8 cellular contexts compared by ENCODE assay signal in the genomic region with DNA sequence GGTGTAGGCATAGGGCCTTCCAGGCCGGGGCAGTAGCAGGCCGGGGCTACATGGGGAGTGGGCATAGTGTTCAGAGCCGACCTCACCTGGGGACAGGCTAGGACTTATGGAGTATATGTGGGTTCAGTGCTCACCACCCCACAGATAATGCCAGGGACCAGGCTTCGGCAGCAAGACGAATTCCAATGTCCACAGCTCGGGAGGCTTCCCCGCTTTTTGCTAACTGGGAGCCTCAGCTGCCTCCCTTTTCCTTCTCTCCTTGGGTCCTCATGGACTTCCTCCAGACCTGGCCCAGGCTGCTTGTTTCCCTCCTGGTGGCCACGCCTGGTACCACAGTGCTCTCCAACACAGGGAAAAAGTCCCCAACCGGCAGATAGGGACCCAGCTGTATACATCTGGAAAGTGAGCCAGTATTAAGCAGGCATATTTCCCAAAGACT. TPM values are rescaled to one million over a fixed set of nuclear protein-coding genes. Genes with fewer than 3 reads are reported as not detected.
DNase-seq lines count a peak whose midpoint lies in the region; ATAC-seq and TF ChIP-seq lines count a peak whose summit lies in the region.
"Had no signal": no experiment of that assay in that cellular context is flagged by ENCODE, and none has a peak within 500 bp of the region (broad histone marks: within the 10 kb centered on the region; RNA-seq: fewer than 3 reads in every experiment).

No MANE protein-coding gene starts in this region.

- H3K14ac ChIP-seq in neuronal stem cell (ENCODE audit: low read length): no peak overlapping the region

- H3K9ac ChIP-seq in neuronal stem cell (ENCODE audit: low read depth, low read length, poor library complexity): no peak overlapping the region

- H3K4me3 ChIP-seq in neuronal stem cell (ENCODE audit: low read length in 2 of 2): no peak overlapping the region
- no peak overlapping the region for H3K4me3 ChIP-seq in suprapubic skin
- H3K4me3 ChIP-seq: heart right ventricle had no signal

- no peak overlapping the region for H3K4ac ChIP-seq in neuronal stem cell (ENCODE audit: low read length)

- H3K4me1 ChIP-seq in neuronal stem cell (ENCODE audit: control insufficient read depth in 2 of 2, insufficient read depth in 1 of 2, low read depth in 1 of 2, low read length in 2 of 2) (peaks cover 5 to 6% of the 10 kb centered on the region in 2 donors), suprapubic skin (no peaks in the 10 kb centered on the region)
- H3K4me1 ChIP-seq: heart right ventricle had no signal

- H3K79me1 ChIP-seq in neuronal stem cell (ENCODE audit: low read depth, low read length): no peaks in the 10 kb centered on the region

- H3K36me3 Mint-ChIP-seq in chondrocyte (ENCODE audit: low read depth): no peaks in the 10 kb centered on the region

- peak overlapping the region; percentile 54 for H2AK5ac ChIP-seq in neuronal stem cell (ENCODE audit: low read depth, low read length)

- H3K9me3 Mint-ChIP-seq in chondrocyte (ENCODE audit: low read depth): no peaks in the 10 kb centered on the region

- peak; percentile 41 for DNase-seq in Daoy (ENCODE audit: low read depth)
- DNase-seq in KBM-7: peak; percentile 27
- no peak for DNase-seq in chondrocyte (ENCODE audit: low spot score)
- no peak for DNase-seq in neuronal stem cell (ENCODE audit: low spot score)
- DNase-seq in suprapubic skin (ENCODE audit: low spot score in 2 of 2): no peak
- DNase-seq: heart right ventricle had no signal

- H3K27ac Mint-ChIP-seq in chondrocyte (ENCODE audit: unreplicated experiment): no peak overlapping the region

- no peak overlapping the region for H3K4me3 Mint-ChIP-seq in chondrocyte (ENCODE audit: unreplicated experiment)

- no peak overlapping the region for H3K18ac ChIP-seq in neuronal stem cell (ENCODE audit: low read length)

- no peak for TF ChIP-seq POLR2A in suprapubic skin (IDR thresholded peaks at IDR 0.05)

- H3K23ac ChIP-seq in neuronal stem cell (ENCODE audit: low read depth, low read length, poor library complexity): no peak overlapping the region

- H4K91ac ChIP-seq in neuronal stem cell (ENCODE audit: low read depth, low read length, poor library complexity): no peak overlapping the region

- H3K4me1 Mint-ChIP-seq in chondrocyte (ENCODE audit: low read depth): no peaks in the 10 kb centered on the region

- in situ Hi-C loops in KBM-7 (cut with MboI; ENCODE audit: low pct_unique_long_range_greater_than_20kb, low sequenced_read_pairs): no loop called here

- H3K9me3 ChIP-seq in neuronal stem cell (replicated peaks in 1 of 2; ENCODE audit: control insufficient read depth in 2 of 2, insufficient read depth in 1 of 2, low read depth in 1 of 2, low read length in 2 of 2) (no peaks in the 10 kb centered on the region), suprapubic skin (no peaks in the 10 kb centered on the region)
- H3K9me3 ChIP-seq: heart right ventricle had no signal

- H3K36me3 ChIP-seq in neuronal stem cell (replicated peaks in 1 of 2; ENCODE audit: control insufficient read depth in 2 of 2, insufficient read depth in 2 of 2, low read length in 2 of 2) (no peaks in the 10 kb centered on the region), suprapubic skin (no peaks in the 10 kb centered on the region)
- H3K36me3 ChIP-seq: heart right ventricle had no signal

- TF ChIP-seq CTCF in chondrocyte (IDR thresholded peaks at IDR 0.05) (peak; percentile 50), suprapubic skin (IDR thresholded peaks at IDR 0.05) (peak in 1 of 2 donors; percentile 39)

- no peak overlapping the region for H2AFZ ChIP-seq in neuronal stem cell (ENCODE audit: low read length)

- H2BK5ac ChIP-seq in neuronal stem cell (ENCODE audit: low read length): no peak overlapping the region

- H3K27me3 ChIP-seq in neuronal stem cell (ENCODE audit: control insufficient read depth in 3 of 3, insufficient read depth in 3 of 3, low read depth in 1 of 3, low read length in 3 of 3) (peaks cover 0 to 11% (median 0%) of the 10 kb centered on the region in 3 experiments), suprapubic skin (peaks cover 7% of the 10 kb centered on the region)

- no peak overlapping the region for H2BK12ac ChIP-seq in neuronal stem cell (ENCODE audit: low read length)

- H3K4me2 ChIP-seq in neuronal stem cell (ENCODE audit: insufficient read depth, low read length, poor library complexity, severe bottlenecking): no peak overlapping the region

- H3K27ac ChIP-seq in neuronal stem cell (replicated peaks; ENCODE audit: low read length) (no peak overlapping the region), suprapubic skin (no peak overlapping the region)
- H3K27ac ChIP-seq: heart right ventricle had no signal

- no CpG with 5 or more reads among the region's 9 CpGs for WGBS in neuronal stem cell (ENCODE audit: extremely low coverage in 2 of 2, insufficient read length in 2 of 2, insufficient replicate concordance in 1 of 2), 2 donors
- WGBS in suprapubic skin: 80% methylated on average over 9 of the region's 9 CpGs

- peaks cover 15% of the 10 kb centered on the region for H3K27me3 Mint-ChIP-seq in chondrocyte (ENCODE audit: low read depth)

- TF ChIP-seq EP300 in suprapubic skin (IDR thresholded peaks at IDR 0.05): no peak

- no peak overlapping the region for H2BK15ac ChIP-seq in neuronal stem cell (ENCODE audit: low read length)

- ATAC-seq in GM18858 (IDR thresholded peaks at IDR 0.05; ENCODE audit: unreplicated experiment): no peak
- no peak for ATAC-seq in HG02981 (IDR thresholded peaks at IDR 0.05; ENCODE audit: unreplicated experiment)
- ATAC-seq: heart right ventricle had no signal

- H2BK120ac ChIP-seq in neuronal stem cell (ENCODE audit: low read depth, low read length): no peak overlapping the region

- no peak overlapping the region for H4K8ac ChIP-seq in neuronal stem cell (ENCODE audit: low read depth, low read length)

RNA-seq across cellular contexts. Expression of gene SLC46A1, which starts 20.1 kb away (rescaled TPM):
- 4.6 and 6.1 TPM in 2 replicates for total RNA-seq in Daoy (2014; rRNA removed; shearing (Covaris generic))
- total RNA-seq in chondrocyte (12.7 to 13.2 TPM (median 13.0 TPM) in 3 replicates), suprapubic skin (1 to 10 TPM; 2.1 to 8.5 (median 3.5) TPM)
- 1.8 TPM for polyA plus RNA-seq in neuronal stem cell (2013, experiment 1 of 2)
- 2.3 TPM for polyA plus RNA-seq in neuronal stem cell (2013, experiment 2 of 2)

RNA-seq across cellular contexts. Expression of gene SLC13A2, which starts 47.3 kb away (rescaled TPM):
- total RNA-seq in Daoy (2014; rRNA removed; shearing (Covaris generic)): not detected in 2 replicates
- total RNA-seq in chondrocyte: not detected in 3 replicates
- not detected for polyA plus RNA-seq in neuronal stem cell (2013, experiment 1 of 2)
- polyA plus RNA-seq in neuronal stem cell (2013, experiment 2 of 2): not detected
- 10 to 100 TPM in 3 of 4 donors, 1 to 10 TPM in 1; 9.7 to 22.0 (median 14.8) TPM for total RNA-seq in suprapubic skin
- total RNA-seq: heart right ventricle had no signal
- polyA plus RNA-seq: heart right ventricle had no signal

RNA-seq across cellular contexts. Expression of gene SARM1, which starts 54.6 kb away (rescaled TPM):
- 3.5 and 3.7 TPM in 2 replicates for total RNA-seq in Daoy (2014; rRNA removed; shearing (Covaris generic))
- total RNA-seq in chondrocyte (22.2 to 24.1 TPM (median 23.0 TPM) in 3 replicates), suprapubic skin (10 to 100 TPM in 2 of 4 donors, 1 to 10 TPM in 2; 4.0 to 17.7 (median 11.6) TPM)
- polyA plus RNA-seq in neuronal stem cell (2013, experiment 1 of 2): 4.9 TPM
- polyA plus RNA-seq in neuronal stem cell (2013, experiment 2 of 2): 4.9 TPM

RNA-seq across cellular contexts. Expression of gene VTN, which starts 56.0 kb away (rescaled TPM):
- not detected in 2 replicates for total RNA-seq in Daoy (2014; rRNA removed; shearing (Covaris generic))
- total RNA-seq in chondrocyte (0.31 to 0.55 TPM (median 0.41 TPM) in 3 replicates), suprapubic skin (1 to 10 TPM in 1 of 4 donors, under 1 TPM in 2, not detected in 1; 0.42 to 4.2 (median 0.42) TPM)
- 0.17 TPM for polyA plus RNA-seq in neuronal stem cell (2013, experiment 1 of 2)
- polyA plus RNA-seq in neuronal stem cell (2013, experiment 2 of 2): 0.18 TPM

Comparison
In these comparisons a context has a peak if more than half of its experiments do, and no peak if none do; other contexts are left out.
1. DNase-seq: peak in Daoy (single experiment) and KBM-7 (single experiment); none in chondrocyte (single experiment), neuronal stem cell (single experiment) and suprapubic skin (0 of 2).
2. RNA of gene SLC13A2, which starts 47.3 kb away (total RNA-seq): 9.7 to 22.0 TPM in suprapubic skin; not detected in Daoy and not detected in chondrocyte; every median in the first group is over 10 times any median in the second.